ENCODE assay signal across 9 cellular contexts in the genomic region with DNA sequence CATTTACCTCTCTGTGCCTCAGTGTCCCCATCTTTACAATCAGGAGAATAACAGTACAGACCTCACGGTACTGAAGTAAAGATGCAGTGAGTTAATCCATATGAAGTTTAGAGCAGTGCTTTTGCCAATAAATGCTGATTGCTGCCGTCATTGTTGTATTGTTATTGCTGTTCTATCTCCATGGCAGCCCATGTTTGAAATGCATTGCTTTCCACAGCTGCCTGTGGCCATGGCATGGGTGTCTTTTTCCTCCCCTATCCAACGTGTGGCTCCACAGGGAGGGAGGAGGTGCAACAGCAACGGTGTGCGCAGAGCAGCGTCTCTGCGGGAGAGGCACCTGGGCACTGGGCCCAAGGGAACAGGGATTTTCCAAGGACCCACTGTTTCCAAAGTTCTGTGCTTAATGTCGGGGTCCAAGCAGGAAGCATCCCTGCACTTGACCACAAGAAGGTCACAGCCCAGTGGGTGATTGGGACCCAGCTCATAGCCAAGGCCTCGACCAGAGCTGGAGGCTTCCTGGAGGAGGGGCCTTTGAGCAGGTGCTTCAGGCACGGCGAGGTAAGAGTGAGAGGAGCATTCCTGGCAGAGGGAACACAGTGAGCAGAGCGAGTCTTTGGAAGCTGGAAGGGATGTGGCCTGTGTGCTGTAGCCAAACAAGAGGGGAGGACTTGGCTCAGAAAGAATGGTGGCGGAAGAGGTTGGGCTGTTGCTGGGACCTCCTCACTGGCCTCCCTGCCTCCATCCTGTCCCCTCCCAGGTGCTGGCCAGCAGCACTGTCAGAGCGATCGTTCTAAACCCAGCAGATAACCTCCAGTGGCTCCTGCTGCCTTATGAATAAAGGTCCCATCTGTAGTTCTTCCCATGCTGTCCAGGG. TPM values are rescaled to one million over a fixed set of nuclear protein-coding genes. Genes with fewer than 3 reads are reported as not detected.
A peak's percentile ranks its signal among the peaks of the same experiment; 100 is the strongest.
DNase-seq lines count a peak whose midpoint lies in the region; ATAC-seq and TF ChIP-seq lines count a peak whose summit lies in the region.
"Had no signal": no experiment of that assay in that cellular context is flagged by ENCODE, and none has a peak within 500 bp of the region (broad histone marks: within the 10 kb centered on the region; RNA-seq: fewer than 3 reads in every experiment).

No MANE protein-coding gene starts in this region.

- H3K4me1 ChIP-seq in DOHH2 (ENCODE audit: control insufficient read depth, low read length) (peaks cover 62% of the 10 kb centered on the region), sigmoid colon (peaks cover 0 to 54% (median 52%) of the 10 kb centered on the region in 4 donors)

- H4K20me1 ChIP-seq in DOHH2 (ENCODE audit: control insufficient read depth, insufficient read depth, low read depth, low read length) = peaks cover 25% of the 10 kb centered on the region

- TF ChIP-seq POLR2A in sigmoid colon (IDR thresholded peaks at IDR 0.05) = no peak

- H3K36me3 Mint-ChIP-seq in activated CD8-positive, alpha-beta T cell treated with anti-CD3 and anti-CD28 coated beads for 36 hours (ENCODE audit: low read depth) = peaks cover 3% of the 10 kb centered on the region

- POLR2A ChIA-PET in RWPE1 (lab: Yijun Ruan, JAX; ENCODE audit: low non-redundant PET) = no interaction called here
- POLR2A ChIA-PET in activated CD8-positive, alpha-beta T cell treated with anti-CD3 and anti-CD28 coated beads for 36 hours (lab: Charles Lee) = interaction anchor here (0.5 kb wide), 1 partner anchor 677 kb away, joined by 3 read pairs; no protein-coding TSS in a partner anchor

- ATAC-seq in activated CD8-positive, alpha-beta T cell treated with anti-CD3 and anti-CD28 coated beads for 36 hours = no peak
- no peak for ATAC-seq in GM18861 (IDR thresholded peaks at IDR 0.05; ENCODE audit: unreplicated experiment)

- peaks cover 86% of the 10 kb centered on the region for H3K79me2 ChIP-seq in DOHH2 (ENCODE audit: control insufficient read depth, low read length)

- H3K27ac ChIP-seq in DOHH2 (ENCODE audit: low read depth, low read length) (no peak overlapping the region), RWPE1 (peak overlapping the region; percentile 100), sigmoid colon (peak overlapping the region; percentile 80 to 99 (median 97)), coronary artery (peak overlapping the region in 1 of 2 donors; percentile 58)

- peak overlapping the region; percentile 58 for H3K4me2 ChIP-seq in DOHH2 (ENCODE audit: low read length)

- no peaks in the 10 kb centered on the region for H3K27me3 Mint-ChIP-seq in activated CD8-positive, alpha-beta T cell treated with anti-CD3 and anti-CD28 coated beads for 36 hours

- H3K4me1 Mint-ChIP-seq in activated CD8-positive, alpha-beta T cell treated with anti-CD3 and anti-CD28 coated beads for 36 hours (ENCODE audit: low read depth) = peaks cover 44% of the 10 kb centered on the region

- TF ChIP-seq EP300 in sigmoid colon (IDR thresholded peaks at IDR 0.05) = no peak

- H3K27me3 ChIP-seq in DOHH2 (ENCODE audit: control insufficient read depth, low read length) (no peaks in the 10 kb centered on the region), sigmoid colon (no peaks in the 10 kb centered on the region)

- CTCF ChIA-PET in RWPE1 (lab: Yijun Ruan, JAX) = interaction anchor here (1.2 kb wide), 1 partner anchor 88 kb away, joined by 6 read pairs; no protein-coding TSS in a partner anchor
- CTCF ChIA-PET in activated CD8-positive, alpha-beta T cell treated with anti-CD3 and anti-CD28 coated beads for 36 hours (lab: Charles Lee) = interaction anchor here (1.1 kb wide), 1 partner anchor 65 kb away, joined by 4 read pairs; no protein-coding TSS in a partner anchor

- H3K4me3 ChIP-seq in DOHH2 (ENCODE audit: low read length) (peak overlapping the region; percentile 47), fibroblast of the aortic adventitia (ENCODE audit: low read depth, low read length) (no peak overlapping the region), sigmoid colon (no peak overlapping the region), coronary artery (no peak overlapping the region)

- H3K36me3 ChIP-seq in DOHH2 (ENCODE audit: control insufficient read depth, low read length) (peaks cover 33% of the 10 kb centered on the region), sigmoid colon (no peaks in the 10 kb centered on the region)

- 26 to 57% methylated on average over 15 of the region's 15 CpGs for WGBS in sigmoid colon, 2 donors

- H3K9me3 ChIP-seq in DOHH2 (ENCODE audit: control insufficient read depth, insufficient read depth, low read length) = no peaks in the 10 kb centered on the region
- no peaks in the 10 kb centered on the region for H3K9me3 ChIP-seq in sigmoid colon

- intact Hi-C loops in sigmoid colon (cut with DNase I) = loop anchor here (5.0 to 10.0 kb wide), 4 partner anchors 52 to 500 kb away; partner anchors contain the start of genes ALKBH5, DRC3 and TOM1L2
- intact Hi-C loops in activated CD8-positive, alpha-beta T cell treated with anti-CD3 and anti-CD28 coated beads for 36 hours (cut with micrococcal nuclease) = loop anchor here (5.0 kb wide), 1 partner anchor 172 kb away; no protein-coding TSS in a partner anchor

- no peak for TF ChIP-seq CTCF in DOHH2 (IDR thresholded peaks at IDR 0.05; ENCODE audit: low read depth, low read length, poor library complexity, severe bottlenecking)
- no peak for TF ChIP-seq CTCF in RWPE1 (conservative IDR thresholded peaks at IDR 0.05; ENCODE audit: low read depth)
- no peak for TF ChIP-seq CTCF in fibroblast of the aortic adventitia (IDR thresholded peaks at IDR 0.05; ENCODE audit: insufficient read depth, low read length)
- no peak for TF ChIP-seq CTCF in sigmoid colon (IDR thresholded peaks at IDR 0.05)
- no peak for TF ChIP-seq CTCF in activated CD8-positive, alpha-beta T cell treated with anti-CD3 and anti-CD28 coated beads for 36 hours (IDR thresholded peaks at IDR 0.05)
- TF ChIP-seq CTCF in coronary artery (IDR thresholded peaks at IDR 0.05) = no peak

- DNase-seq in RWPE1 (ENCODE audit: low spot score) (no peak), fibroblast of the aortic adventitia (ENCODE audit: low read depth) (peak; percentile 58), sigmoid colon (no peak), NCI-H187 (lab: John Stamatoyannopoulos, UW) (no peak), coronary artery (ENCODE audit: low spot score) (no peak)
- no peak for DNase-seq in activated CD8-positive, alpha-beta T cell treated with anti-CD3 and anti-CD28 coated beads for 36 hours
- DNase-seq: T-helper 9 cell had no signal

- H3F3A ChIP-seq in DOHH2 (ENCODE audit: control insufficient read depth, insufficient read depth) = no peaks in the 10 kb centered on the region; the same call in 1 of the 2 replicates

- H3K4me3 Mint-ChIP-seq in activated CD8-positive, alpha-beta T cell treated with anti-CD3 and anti-CD28 coated beads for 36 hours = no peak overlapping the region

- no peaks in the 10 kb centered on the region for H3K9me3 Mint-ChIP-seq in activated CD8-positive, alpha-beta T cell treated with anti-CD3 and anti-CD28 coated beads for 36 hours

- H3K27ac Mint-ChIP-seq in activated CD8-positive, alpha-beta T cell treated with anti-CD3 and anti-CD28 coated beads for 36 hours = no peak overlapping the region

- H3K9me2 ChIP-seq in DOHH2 (replicated peaks; ENCODE audit: control insufficient read depth, low read length) = no peaks in the 10 kb centered on the region

RNA-seq across cellular contexts. Expression of gene RAI1, which starts 3.9 kb away (rescaled TPM):
- total RNA-seq in fibroblast of the aortic adventitia (ENCODE audit: low replicate concordance) = 7.5 and 9.1 TPM in 2 replicates
- total RNA-seq in sigmoid colon = 10 to 100 TPM in 2 of 4 donors, 1 to 10 TPM in 2; 7.4 to 31.9 (median 12.5) TPM
- 10 to 100 TPM in 1 of 3 donors, 1 to 10 TPM in 2; 1.8 to 14.2 (median 2.5) TPM for polyA plus RNA-seq in sigmoid colon
- 10 to 100 TPM; 18.1 to 20.3 TPM for total RNA-seq in activated CD8-positive, alpha-beta T cell treated with anti-CD3 and anti-CD28 coated beads for 36 hours
